8 cellular contexts compared by ENCODE assay signal in genomic region chr1:2240251-2241156, GRCh38. TPM values are rescaled to one million over a fixed set of nuclear protein-coding genes. Genes with fewer than 3 reads are reported as not detected.
A peak's percentile ranks its signal among the peaks of the same experiment; 100 is the strongest.
DNase-seq lines count a peak whose midpoint lies in the region; ATAC-seq, FAIRE-seq and TF ChIP-seq lines count a peak whose summit lies in the region.

No MANE protein-coding gene starts in this region.

- WGBS in small intestine, 3 donors: 44 to 56% (median 49%) methylated on average over 29 to 30 of the region's 30 CpGs

- H3K27me3 ChIP-seq in small intestine (ENCODE audit: control insufficient read depth in 2 of 2, insufficient read depth in 2 of 2, low read length in 2 of 2): no peaks in the 10 kb centered on the region

- H3K36me3 ChIP-seq in small intestine (ENCODE audit: control insufficient read depth in 2 of 2, insufficient read depth in 2 of 2, low read length in 2 of 2): peaks cover 0 to 2% of the 10 kb centered on the region in 2 donors

- FAIRE-seq in small intestine (lab: Jason Lieb, UNC) (no peak), GM12891 (lab: Jason Lieb, UNC) (no peak)

- peak overlapping the region in 2 of 4 donors; percentile 17 to 78 for H3K4me3 Mint-ChIP-seq in IgD-negative memory B cell
- peak overlapping the region in 1 of 5 donors; percentile 35 for H3K4me3 Mint-ChIP-seq in immature natural killer cell

- no peaks in the 10 kb centered on the region for H3K9me3 ChIP-seq in small intestine (ENCODE audit: control insufficient read depth, low read depth)

- peak in 45 of 58 donors; percentile 16 to 76 (median 45) for DNase-seq in anterior cingulate cortex (lab: John Stamatoyannopoulos, UW)
- DNase-seq in immature natural killer cell: peak in 2 of 3 donors; percentile 15 to 48
- DNase-seq in small intestine: peak; percentile 86
- no peak for DNase-seq in GM12891 (ENCODE audit: insufficient read length, low spot score)
- no peak for DNase-seq in NCI-H510A treated with DMSO at 0.1 percent for 48 hours (lab: John Stamatoyannopoulos, UW)

- peaks cover 2% of the 10 kb centered on the region for H3K36me3 Mint-ChIP-seq in IgD-negative memory B cell
- H3K36me3 Mint-ChIP-seq in immature natural killer cell: peaks cover 6 to 23% (median 11%) of the 10 kb centered on the region in 3 donors

- H3K9me3 Mint-ChIP-seq in IgD-negative memory B cell (no peaks in the 10 kb centered on the region), immature natural killer cell (no peaks in the 10 kb centered on the region)

- H3K27me3 Mint-ChIP-seq in IgD-negative memory B cell (peaks cover 3% of the 10 kb centered on the region), immature natural killer cell (ENCODE audit: low read depth in 3 of 3) (peaks cover 29 to 80% (median 76%) of the 10 kb centered on the region in 3 donors)

- ATAC-seq in HG03460 (IDR thresholded peaks at IDR 0.05; ENCODE audit: unreplicated experiment): no peak
- ATAC-seq in HG03457 (IDR thresholded peaks at IDR 0.05; ENCODE audit: unreplicated experiment): no peak

- H3K4me3 ChIP-seq in small intestine (ENCODE audit: low read depth in 1 of 2, low read length in 2 of 2): no peak overlapping the region

- H3K4me1 Mint-ChIP-seq in IgD-negative memory B cell (peaks cover 15 to 41% (median 25%) of the 10 kb centered on the region in 3 donors), immature natural killer cell (peaks cover 56 to 65% of the 10 kb centered on the region in 2 donors)

- peak overlapping the region; percentile 52 to 81 (median 67) for H3K27ac Mint-ChIP-seq in IgD-negative memory B cell
- peak overlapping the region in 5 of 6 donors; percentile 31 to 89 (median 52) for H3K27ac Mint-ChIP-seq in immature natural killer cell

- TF ChIP-seq POLR2A in GM12891 (IDR thresholded peaks at IDR 0.05; ENCODE audit: low read depth, low read length): no peak

- peaks cover 20 to 33% of the 10 kb centered on the region in 2 donors for H3K4me1 ChIP-seq in small intestine (ENCODE audit: control insufficient read depth in 2 of 2, insufficient read depth in 1 of 2, low read depth in 1 of 2, low read length in 1 of 2)

- H3K27ac ChIP-seq in small intestine (ENCODE audit: low read depth in 1 of 2, low read length in 1 of 2): peak overlapping the region in 1 of 2 donors; percentile 27

TF ChIP-seq in GM12891, 5 proteins besides CTCF, POLR2A, EP300 and RAD21:
- TF ChIP-seq PAX5 (IDR thresholded peaks at IDR 0.05; ENCODE audit: insufficient read depth, low read length, severe bottlenecking) (no peak), POU2F2 (IDR thresholded peaks at IDR 0.05; ENCODE audit: low read depth, low read length) (no peak), POLR2AphosphoS5 (IDR thresholded peaks at IDR 0.05; ENCODE audit: low read depth, low read length) (no peak), SPI1 (IDR thresholded peaks at IDR 0.05; ENCODE audit: low read depth, low read length) (no peak), TAF1 (IDR thresholded peaks at IDR 0.05; ENCODE audit: low read depth, low read length) (no peak)
TF ChIP-seq in GM12891: peak in this region for 0.

RNA-seq across cellular contexts. Expression of gene SKI, which starts 12.4 kb away (rescaled TPM):
- 0.78 TPM for polyA plus RNA-seq in IgD-negative memory B cell
- polyA plus RNA-seq in immature natural killer cell: 1 to 10 TPM in 1 of 3 donors, under 1 TPM in 1, not detected in 1; 0.87 to 1.0 TPM
- 10 to 100 TPM in 1 of 3 donors, 1 to 10 TPM in 2; 4.2 to 17.8 (median 5.4) TPM for polyA plus RNA-seq in small intestine
- polyA plus RNA-seq in GM12891 (2012; ENCODE audit: low read depth, missing spikeins): 3.2 TPM

RNA-seq across cellular contexts. Expression of gene FAAP20, which starts 45.9 kb away (rescaled TPM):
- polyA plus RNA-seq in IgD-negative memory B cell (78.2 TPM), immature natural killer cell (10 to 100 TPM; 56.7 to 99.6 (median 79.2) TPM), small intestine (10 to 100 TPM; 20.6 to 51.4 (median 39.4) TPM)
- 47.2 TPM for polyA plus RNA-seq in GM12891 (2012; ENCODE audit: low read depth, missing spikeins)

Comparison
In these comparisons a context has a peak if more than half of its experiments do, and no peak if none do; other contexts are left out.
1. DNase-seq: peak in anterior cingulate cortex (45 of 58), immature natural killer cell (2 of 3) and small intestine (single experiment); none in GM12891 (single experiment) and NCI-H510A treated with DMSO at 0.1 percent for 48 hours (single experiment).